12 cellular contexts compared by ENCODE assay signal in genomic region chr1:208029381-208030319, GRCh38.
A peak's percentile ranks its signal among the peaks of the same experiment; 100 is the strongest.
DNase-seq lines count a peak whose midpoint lies in the region; ATAC-seq lines count a peak whose summit lies in the region.
"Had no signal": no experiment of that assay in that cellular context is flagged by ENCODE, and none has a peak within 500 bp of the region (broad histone marks: within the 10 kb centered on the region; RNA-seq: fewer than 3 reads in every experiment).

No MANE protein-coding gene starts in this region.

- intact Hi-C loops in Right ventricle myocardium inferior (cut with DNase I): no loop called here
- intact Hi-C loops in posterior vena cava (cut with DNase I): loop anchor here in 1 of 2 donors (10.0 kb wide), 1 partner anchor 65 kb away; no protein-coding TSS in a partner anchor

- DNase-seq in AG20443 (ENCODE audit: low spot score): peak; percentile 87
- no peak for DNase-seq in Right ventricle myocardium inferior (ENCODE audit: missing footprints)
- DNase-seq in posterior vena cava (ENCODE audit: low spot score): peak; percentile 78
- no peak for DNase-seq in activated effector memory CD4-positive, alpha-beta T cell treated with anti-CD3 and anti-CD28 coated beads, Interleukin-2, amount 50 U/mL, for 16 hours
- no peak for DNase-seq in NCI-H2171 treated with DMSO at 0.1 percent for 48 hours (lab: John Stamatoyannopoulos, UW)
- no peak for DNase-seq in NCI-H1105 (lab: John Stamatoyannopoulos, UW)
- DNase-seq: naive thymus-derived CD4-positive, alpha-beta T cell; NCI-H510A treated with DMSO at 0.1 percent for 48 hours; stimulated activated naive B cell treated with anti-CD40 and anti-IgM and Interleukin-4, amounts not matched to agents 10 μg/mL and 1 μg/mL and 100 μg/mL, for 72 hours had no signal

- ATAC-seq in Right ventricle myocardium inferior (peak; percentile 72), HG02642 (IDR thresholded peaks at IDR 0.05; ENCODE audit: poor library complexity, unreplicated experiment) (no peak)
- ATAC-seq: activated CD4-positive, CD25-positive, alpha-beta regulatory T cell treated with anti-CD3 and anti-CD28 coated beads, Interleukin-2, amount 50 U/mL, for 24 hours; naive thymus-derived CD4-positive, alpha-beta T cell; stimulated activated naive B cell treated with anti-CD40 and anti-IgM and Interleukin-4, amounts not matched to agents 10 μg/mL and 1 μg/mL and 100 μg/mL, for 72 hours had no signal

- peak overlapping the region; percentile 80 for H3K27ac ChIP-seq in angular gyrus (ENCODE audit: low read depth, low read length)

Comparison
In these comparisons a context has a peak if more than half of its experiments do, and no peak if none do; other contexts are left out.
1. DNase-seq: peak in AG20443 (single experiment) and posterior vena cava (single experiment); none in Right ventricle myocardium inferior (single experiment), activated effector memory CD4-positive, alpha-beta T cell treated with anti-CD3 and anti-CD28 coated beads, Interleukin-2, amount 50 U/mL, for 16 hours (single experiment), NCI-H2171 treated with DMSO at 0.1 percent for 48 hours (single experiment) and NCI-H1105 (single experiment).